ENCODE assay signal across 23 cellular contexts in genomic region chrX:38672646-38673045, GRCh38.
DNase-seq lines count a peak whose midpoint lies in the region; ATAC-seq, FAIRE-seq and TF ChIP-seq lines count a peak whose summit lies in the region.
"Had no signal": no experiment of that assay in that cellular context is flagged by ENCODE, and none has a peak within 500 bp of the region (broad histone marks: within the 10 kb centered on the region; RNA-seq: fewer than 3 reads in every experiment).

No MANE protein-coding gene starts in this region.

- H3K9me3 ChIP-seq in astrocyte (ENCODE audit: insufficient read depth, low read depth, low read length) (no peaks in the 10 kb centered on the region), colonic mucosa (no peaks in the 10 kb centered on the region)
- H3K9me3 ChIP-seq: A549, Caco-2, HAP-1 had no signal

- peak; percentile 20 for DNase-seq in COLO829 (ENCODE audit: low spot score)
- DNase-seq in astrocyte (ENCODE audit: low read depth): no peak
- peak; percentile 24 for DNase-seq in globus pallidus (ENCODE audit: low spot score)
- no peak for DNase-seq in colonic mucosa
- DNase-seq in mucosa of gallbladder (ENCODE audit: low spot score): no peak
- no peak for DNase-seq in NCI-H526 (lab: John Stamatoyannopoulos, UW)
- DNase-seq: 8988T; ACHN; AML-193; C1 segment of cervical spinal cord; Caco-2; CD4-positive, alpha-beta memory T cell; DMS153; DND-41; GDM1; GOT3; HFFc6 had no signal

- no peaks in the 10 kb centered on the region for H3K79me2 ChIP-seq in astrocyte (ENCODE audit: insufficient read depth, low read length)

- TF ChIP-seq CTCF in astrocyte (IDR thresholded peaks at IDR 0.05; ENCODE audit: insufficient read depth, low read depth, low read length) (no peak), colonic mucosa (IDR thresholded peaks at IDR 0.05) (no peak)

- H3K4me1 ChIP-seq in astrocyte (ENCODE audit: insufficient read depth, low read length): no peaks in the 10 kb centered on the region
- no peaks in the 10 kb centered on the region for H3K4me1 ChIP-seq in colonic mucosa
- H3K4me1 ChIP-seq: A549, Caco-2, HAP-1 had no signal

- H3K36me3 ChIP-seq in astrocyte (ENCODE audit: insufficient read depth, low read length) (no peaks in the 10 kb centered on the region), colonic mucosa (no peaks in the 10 kb centered on the region)
- H3K36me3 ChIP-seq: HAP-1 had no signal

- no peak overlapping the region for H3K4me3 ChIP-seq in astrocyte (ENCODE audit: insufficient read depth, low read depth, low read length)
- no peak overlapping the region for H3K4me3 ChIP-seq in colonic mucosa
- H3K4me3 ChIP-seq: A549, GM12878, HAP-1 had no signal

- H3K27me3 ChIP-seq in astrocyte (ENCODE audit: insufficient read depth, low read length): no peaks in the 10 kb centered on the region
- no peaks in the 10 kb centered on the region for H3K27me3 ChIP-seq in colonic mucosa

- H3K9me3 Mint-ChIP-seq in astrocyte (ENCODE audit: unreplicated experiment): no peaks in the 10 kb centered on the region
- H3K9me3 Mint-ChIP-seq: CD4-positive, alpha-beta memory T cell; HFFc6 had no signal

- no peak for ATAC-seq in SK-N-SH treated with all-trans-retinoic acid at 6 μM for 48 hours
- ATAC-seq: A549, GM12878 had no signal

- no peak overlapping the region for H3K27ac Mint-ChIP-seq in astrocyte (ENCODE audit: unreplicated experiment)
- H3K27ac Mint-ChIP-seq: CD4-positive, alpha-beta memory T cell; HFFc6 had no signal

- intact Hi-C loops in colonic mucosa (cut with DNase I): no loop called here

- H3K4me3 Mint-ChIP-seq in astrocyte (ENCODE audit: unreplicated experiment): no peak overlapping the region
- H3K4me3 Mint-ChIP-seq: CD4-positive, alpha-beta memory T cell; HFFc6 had no signal

- no peaks in the 10 kb centered on the region for H3K27me3 Mint-ChIP-seq in astrocyte (ENCODE audit: low read depth, unreplicated experiment)
- H3K27me3 Mint-ChIP-seq: CD4-positive, alpha-beta memory T cell had no signal

- no peak overlapping the region for H3K27ac ChIP-seq in astrocyte (ENCODE audit: low read depth, low read length)
- H3K27ac ChIP-seq in colonic mucosa: no peak overlapping the region
- H3K27ac ChIP-seq: A549 had no signal

- H3K9ac ChIP-seq in astrocyte (ENCODE audit: low read length) (no peak overlapping the region), colonic mucosa (ENCODE audit: low read depth in 2 of 2, low read length in 2 of 2) (no peak overlapping the region)

- no peak overlapping the region for H2AFZ ChIP-seq in astrocyte (ENCODE audit: low read depth, low read length)

- H4K20me1 ChIP-seq in astrocyte (ENCODE audit: insufficient read depth, low read length): no peaks in the 10 kb centered on the region

- H3K36me3 Mint-ChIP-seq in astrocyte (ENCODE audit: low read depth, unreplicated experiment): no peaks in the 10 kb centered on the region
- H3K36me3 Mint-ChIP-seq: CD4-positive, alpha-beta memory T cell had no signal

- peak; percentile 92 for FAIRE-seq in astrocyte (lab: Jason Lieb, UNC)
- FAIRE-seq: GM12878, GM19239, H54 had no signal

- H3K4me1 Mint-ChIP-seq in astrocyte (ENCODE audit: low read depth, unreplicated experiment): peaks cover 6% of the 10 kb centered on the region

- H3K4me2 ChIP-seq in astrocyte (ENCODE audit: low read length): no peak overlapping the region
- H3K4me2 ChIP-seq: A549 had no signal

TF ChIP-seq in SK-N-SH treated with all-trans-retinoic acid at 6 μM for 48 hours, 23 proteins besides CTCF, POLR2A, EP300 and RAD21:
- TF ChIP-seq ZNF8 (CRISPR knock-in tag; IDR thresholded peaks at IDR 0.05) (no peak), ZNF565 (CRISPR knock-in tag; conservative IDR thresholded peaks at IDR 0.05; ENCODE audit: low read depth) (no peak), CSDC2 (CRISPR knock-in tag; IDR thresholded peaks at IDR 0.05) (no peak), ZFP3 (CRISPR knock-in tag; IDR thresholded peaks at IDR 0.05) (no peak), TCF4 (CRISPR knock-in tag; IDR thresholded peaks at IDR 0.05; ENCODE audit: borderline replicate concordance) (no peak), POU6F1 (CRISPR knock-in tag; IDR thresholded peaks at IDR 0.05; ENCODE audit: borderline replicate concordance, low read depth) (no peak), SNAI2 (CRISPR knock-in tag; IDR thresholded peaks at IDR 0.05) (no peak), TOX (CRISPR knock-in tag; IDR thresholded peaks at IDR 0.05; ENCODE audit: borderline replicate concordance) (no peak), GLIS3 (CRISPR knock-in tag; IDR thresholded peaks at IDR 0.05) (no peak)

Comparison
In these comparisons a context has a peak if more than half of its experiments do, and no peak if none do; other contexts are left out.
1. DNase-seq: peak in COLO829 (single experiment) and globus pallidus (single experiment); none in astrocyte (single experiment), colonic mucosa (single experiment), mucosa of gallbladder (single experiment) and NCI-H526 (0 of 2).